In genomic region chr3:43287514-43287913, GRCh38 we compare ENCODE assay signal across 8 cellular contexts. TPM values are rescaled to one million over a fixed set of nuclear protein-coding genes. Genes with fewer than 3 reads are reported as not detected.
DNase-seq lines count a peak whose midpoint lies in the region; ATAC-seq, FAIRE-seq and TF ChIP-seq lines count a peak whose summit lies in the region.

No MANE protein-coding gene starts in this region.

- no peak for TF ChIP-seq POLR2A in GM12892 (IDR thresholded peaks at IDR 0.05; ENCODE audit: low read depth, low read length)

- H4K20me1 ChIP-seq in fibroblast of lung (ENCODE audit: control insufficient read depth, extremely low read depth, insufficient read depth, low read length) = no peaks in the 10 kb centered on the region

- no peak for TF ChIP-seq CTCF in RWPE2 (IDR thresholded peaks at IDR 0.05; ENCODE audit: poor library complexity, severe bottlenecking)
- no peak for TF ChIP-seq CTCF in fibroblast of lung (conservative IDR thresholded peaks at IDR 0.05 in 1 of 2, IDR thresholded peaks at IDR 0.05 in 1 of 2; ENCODE audit: low read depth in 1 of 2, low read length in 2 of 2)
- no peak for TF ChIP-seq CTCF in retinal pigment epithelial cell (conservative IDR thresholded peaks at IDR 0.05; ENCODE audit: low read depth, low read length)

- peak overlapping the region; percentile 97 for H3K4me3 ChIP-seq in RWPE2 (ENCODE audit: severe bottlenecking)
- H3K4me3 ChIP-seq in fibroblast of lung (replicated peaks in 1 of 4; ENCODE audit: control extremely low read depth in 1 of 4, insufficient read depth in 1 of 4, low read depth in 3 of 4, low read length in 4 of 4) = peak overlapping the region; percentile 50 to 90 (median 74)
- H3K4me3 ChIP-seq in retinal pigment epithelial cell (ENCODE audit: low read length) = peak overlapping the region; percentile 93

- H3K9me3 ChIP-seq in RWPE2 (ENCODE audit: severe bottlenecking) = no peaks in the 10 kb centered on the region
- H3K9me3 ChIP-seq in fibroblast of lung (ENCODE audit: control insufficient read depth, insufficient read depth, low read depth, low read length) = no peaks in the 10 kb centered on the region

- H3K4me1 ChIP-seq in RWPE2 (ENCODE audit: insufficient read depth, poor library complexity, severe bottlenecking) (peaks cover 35% of the 10 kb centered on the region), fibroblast of lung (ENCODE audit: control insufficient read depth, extremely low read depth, insufficient read depth, low read length) (peaks cover 14% of the 10 kb centered on the region)

- H3K36me3 ChIP-seq in RWPE2 (ENCODE audit: low read depth) = peaks cover 21% of the 10 kb centered on the region
- no peaks in the 10 kb centered on the region for H3K36me3 ChIP-seq in fibroblast of lung (ENCODE audit: control insufficient read depth, insufficient read depth, low read length)

- H3K27ac ChIP-seq in RWPE2 (ENCODE audit: poor library complexity, severe bottlenecking) (peak overlapping the region; percentile 40), fibroblast of lung (ENCODE audit: insufficient read depth, low read length) (peak overlapping the region; percentile 67)

- H2AFZ ChIP-seq in fibroblast of lung (ENCODE audit: low read length) = no peak overlapping the region

- H3K9ac ChIP-seq in fibroblast of lung (ENCODE audit: insufficient read depth, low read length) = no peak overlapping the region

- peak; percentile 53 for FAIRE-seq in GM12892 (lab: Jason Lieb, UNC)

- H3K79me2 ChIP-seq in fibroblast of lung (ENCODE audit: control insufficient read depth, insufficient read depth, low read length) = peaks cover 50% of the 10 kb centered on the region

- ATAC-seq in RWPE2 (ENCODE audit: low read depth) = no peak
- ATAC-seq in HG03521 (IDR thresholded peaks at IDR 0.05; ENCODE audit: unreplicated experiment) = no peak

- peak overlapping the region; percentile 96 for H3K4me2 ChIP-seq in fibroblast of lung (ENCODE audit: extremely low read depth, insufficient read depth, low read length)

- H3K27me3 ChIP-seq in RWPE2 (ENCODE audit: insufficient read depth, poor library complexity, severe bottlenecking) = no peaks in the 10 kb centered on the region
- no peaks in the 10 kb centered on the region for H3K27me3 ChIP-seq in fibroblast of lung (ENCODE audit: control insufficient read depth, insufficient read depth, low read length)

- DNase-seq in GM12892 (ENCODE audit: insufficient read length) (no peak), RWPE2 (ENCODE audit: low spot score) (no peak), fibroblast of lung (ENCODE audit: low read depth in 2 of 2) (peak; percentile 13 to 14), retinal pigment epithelial cell (ENCODE audit: low read depth) (no peak), epidermal melanocyte (ENCODE audit: insufficient read length, low spot score) (no peak), LoVo (ENCODE audit: low spot score) (no peak)
- no peak for DNase-seq in stimulated activated naive CD4-positive, alpha-beta T cell treated with Interleukin-2 at 50 U/mL for 16 hours (lab: John Stamatoyannopoulos, UW)

RNA-seq across cellular contexts. Expression of gene SNRK, which starts 1.2 kb away (rescaled TPM):
- 7.3 TPM for polyA plus RNA-seq in GM12892 (2012; ENCODE audit: missing spikeins)
- 22.3 and 22.6 TPM in 2 replicates for total RNA-seq in fibroblast of lung
- polyA plus RNA-seq in fibroblast of lung = 9.1 and 11.9 TPM in 2 replicates
- polyA plus RNA-seq in fibroblast of lung (2012) = 7.0 and 10.3 TPM in 2 replicates
- 34.7 and 35.0 TPM in 2 replicates for polyA minus RNA-seq in fibroblast of lung (ENCODE audit: low replicate concordance)

Comparison
In these comparisons a context has a peak if more than half of its experiments do, and no peak if none do; other contexts are left out.
1. DNase-seq: peak in fibroblast of lung (2 of 2); none in GM12892 (single experiment), RWPE2 (single experiment), retinal pigment epithelial cell (single experiment), stimulated activated naive CD4-positive, alpha-beta T cell treated with Interleukin-2 at 50 U/mL for 16 hours (single experiment), epidermal melanocyte (single experiment) and LoVo (single experiment).
2. Peak in every context shown above with its lines, with median percentiles within 50 percentile points of each other: H3K4me3 ChIP-seq.